26 cellular contexts compared by ENCODE assay signal in genomic region chr2:77862120-77862519, GRCh38.
"Had no signal": no experiment of that assay in that cellular context is flagged by ENCODE, and none has a peak within 500 bp of the region (broad histone marks: within the 10 kb centered on the region; RNA-seq: fewer than 3 reads in every experiment).

No MANE protein-coding gene starts in this region.

- DNase-seq: colonic mucosa; effector CD8-positive, alpha-beta T cell; endodermal cell; foreskin melanocyte; glutamatergic neuron; heart right ventricle; hippocampal formation; kidney; mucosa of descending colon; naive B cell; psoas muscle; right cardiac atrium; sigmoid colon; stimulated activated CD4-positive, alpha-beta T cell treated with anti-CD3 and anti-CD28 coated beads, Interleukin-2, amount 100 ng/mL, for 24 hours; stimulated activated CD4-positive, alpha-beta T cell treated with anti-CD3 and anti-CD28 coated beads, Interleukin-4, amount 100 ng/mL, for 24 hours; stimulated activated naive CD4-positive, alpha-beta T cell treated with Interleukin-2 at 50 U/mL for 16 hours; stomach; thyroid gland; trophoblast cell had no signal

- H3K4me3 ChIP-seq: colonic mucosa, esophagus muscularis mucosa, heart right ventricle, lung, mucosa of descending colon, neural progenitor cell, psoas muscle, sigmoid colon, stomach, thyroid gland, vagina had no signal

- H3K9me3 ChIP-seq: colonic mucosa, mucosa of descending colon, psoas muscle, sigmoid colon, thyroid gland, vagina had no signal

- H3K4me2 ChIP-seq: neural progenitor cell had no signal

- H3K27me3 ChIP-seq: colonic mucosa, esophagus muscularis mucosa, heart right ventricle, neural progenitor cell, sigmoid colon, stomach, thyroid gland, vagina had no signal

- ATAC-seq: heart right ventricle; left lobe of liver; mucosa of descending colon; natural killer cell treated with Interleukin-12 subunit alpha and Interleukin-12 subunit beta and Interleukin-15 and Interleukin-18, amount 100 ng/mL, for 72 hours; psoas muscle; right cardiac atrium; stimulated activated effector memory CD8-positive, alpha-beta T cell treated with anti-CD3 and anti-CD28 coated beads, Interleukin-12 subunit alpha, Interleukin-12 subunit beta, amount 100 ng/mL, for 72 hours had no signal

- H3K36me3 ChIP-seq: colonic mucosa, esophagus muscularis mucosa, heart right ventricle, neural progenitor cell, sigmoid colon, stomach, thyroid gland, vagina had no signal

- H3K4me1 ChIP-seq: colonic mucosa, esophagus muscularis mucosa, heart right ventricle, neural progenitor cell, psoas muscle, sigmoid colon, stomach, thyroid gland, vagina had no signal

- H3K9ac ChIP-seq: neural progenitor cell had no signal

- H2AFZ ChIP-seq: neural progenitor cell had no signal

- H3K27ac ChIP-seq: colonic mucosa, esophagus muscularis mucosa, heart right ventricle, neural progenitor cell, psoas muscle, sigmoid colon, stomach, thyroid gland, vagina had no signal
